1 cellular context compared by ENCODE assay signal in genomic region chr1:229579101-229579651, GRCh38.
TF ChIP-seq lines count a peak whose summit lies in the region.

No MANE protein-coding gene starts in this region.

TF ChIP-seq in K562, 482 proteins besides CTCF, POLR2A, EP300 and RAD21:
- TF ChIP-seq MXI1 (IDR thresholded peaks at IDR 0.05; ENCODE audit: low read depth, low read length) (no peak), HDAC8 (tag; IDR thresholded peaks at IDR 0.05) (no peak), EZH2 (IDR thresholded peaks at IDR 0.05; ENCODE audit: borderline replicate concordance, low read depth, low read length) (0 out of 2 replicates have a peak, but pooled peaks have one; percentile 53), SPI1 (IDR thresholded peaks at IDR 0.05; ENCODE audit: borderline replicate concordance, low read depth, low read length) (peak; percentile 33; the same call in 1 of the 2 replicates), E2F5 (CRISPR knock-in tag; IDR thresholded peaks at IDR 0.05) (no peak), FOXJ2 (tag; IDR thresholded peaks at IDR 0.05) (0 out of 2 replicates have a peak, but pooled peaks have one; percentile 21), TEAD2 (tag; IDR thresholded peaks at IDR 0.05) (no peak)
- TF ChIP-seq, protein P1, sequence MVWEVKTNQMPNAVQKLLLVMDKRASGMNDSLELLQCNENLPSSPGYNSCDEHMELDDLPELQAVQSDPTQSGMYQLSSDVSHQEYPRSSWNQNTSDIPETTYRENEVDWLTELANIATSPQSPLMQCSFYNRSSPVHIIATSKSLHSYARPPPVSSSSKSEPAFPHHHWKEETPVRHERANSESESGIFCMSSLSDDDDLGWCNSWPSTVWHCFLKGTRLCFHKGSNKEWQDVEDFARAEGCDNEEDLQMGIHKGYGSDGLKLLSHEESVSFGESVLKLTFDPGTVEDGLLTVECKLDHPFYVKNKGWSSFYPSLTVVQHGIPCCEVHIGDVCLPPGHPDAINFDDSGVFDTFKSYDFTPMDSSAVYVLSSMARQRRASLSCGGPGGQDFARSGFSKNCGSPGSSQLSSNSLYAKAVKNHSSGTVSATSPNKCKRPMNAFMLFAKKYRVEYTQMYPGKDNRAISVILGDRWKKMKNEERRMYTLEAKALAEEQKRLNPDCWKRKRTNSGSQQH (CRISPR knock-in tag; IDR thresholded peaks at IDR 0.05), result no peak
